Comparison of ENCODE assay signal across 8 cellular contexts in genomic region chr20:51500311-51500710, GRCh38.
A peak's percentile ranks its signal among the peaks of the same experiment; 100 is the strongest.
DNase-seq lines count a peak whose midpoint lies in the region; ATAC-seq, FAIRE-seq and TF ChIP-seq lines count a peak whose summit lies in the region.

No MANE protein-coding gene starts in this region.

- peak; percentile 75 for ATAC-seq in GM21723 (IDR thresholded peaks at IDR 0.05; ENCODE audit: unreplicated experiment)

- H3K27me3 Mint-ChIP-seq in activated naive CD4-positive, alpha-beta T cell treated with anti-CD3 and anti-CD28 coated beads, Interleukin-2, amount 50 U/mL, for 24 hours, result no peaks in the 10 kb centered on the region
- H3K27me3 Mint-ChIP-seq in stimulated activated naive CD8-positive, alpha-beta T cell treated with anti-CD3 and anti-CD28 coated beads, Interleukin-15, Interleukin-2, amounts not matched to agents 100 ng/mL and 50 ng/mL, for 24 hours, result no peaks in the 10 kb centered on the region

- peaks cover 89% of the 10 kb centered on the region for H3K4me1 Mint-ChIP-seq in activated naive CD4-positive, alpha-beta T cell treated with anti-CD3 and anti-CD28 coated beads, Interleukin-2, amount 50 U/mL, for 24 hours
- peaks cover 79% of the 10 kb centered on the region for H3K4me1 Mint-ChIP-seq in stimulated activated naive CD8-positive, alpha-beta T cell treated with anti-CD3 and anti-CD28 coated beads, Interleukin-15, Interleukin-2, amounts not matched to agents 100 ng/mL and 50 ng/mL, for 24 hours (ENCODE audit: low read depth)

- H3K36me3 Mint-ChIP-seq in activated naive CD4-positive, alpha-beta T cell treated with anti-CD3 and anti-CD28 coated beads, Interleukin-2, amount 50 U/mL, for 24 hours, result peaks cover 10% of the 10 kb centered on the region
- peaks cover 51% of the 10 kb centered on the region for H3K36me3 Mint-ChIP-seq in stimulated activated naive CD8-positive, alpha-beta T cell treated with anti-CD3 and anti-CD28 coated beads, Interleukin-15, Interleukin-2, amounts not matched to agents 100 ng/mL and 50 ng/mL, for 24 hours (ENCODE audit: low read depth)

- no peak for TF ChIP-seq CTCF in GM10266 (IDR thresholded peaks at IDR 0.05; ENCODE audit: control insufficient read depth, insufficient read depth, low read depth, missing control alignments)

- peak; percentile 90 for DNase-seq in GM10266 (ENCODE audit: extremely low spot score)
- DNase-seq in NCI-H226, result peak; percentile 73
- no peak for DNase-seq in HTR-8/SVneo (ENCODE audit: insufficient read length, low spot score)
- DNase-seq in NCI-H1417 treated with DMSO at 0.1 percent for 48 hours (lab: John Stamatoyannopoulos, UW), result no peak
- DNase-seq in NCI-H446 treated with DMSO at 0.1 percent for 48 hours (lab: John Stamatoyannopoulos, UW), result no peak

- peaks cover 10% of the 10 kb centered on the region for H3K9me3 Mint-ChIP-seq in activated naive CD4-positive, alpha-beta T cell treated with anti-CD3 and anti-CD28 coated beads, Interleukin-2, amount 50 U/mL, for 24 hours
- H3K9me3 Mint-ChIP-seq in stimulated activated naive CD8-positive, alpha-beta T cell treated with anti-CD3 and anti-CD28 coated beads, Interleukin-15, Interleukin-2, amounts not matched to agents 100 ng/mL and 50 ng/mL, for 24 hours, result no peaks in the 10 kb centered on the region

- H3K4me3 Mint-ChIP-seq in activated naive CD4-positive, alpha-beta T cell treated with anti-CD3 and anti-CD28 coated beads, Interleukin-2, amount 50 U/mL, for 24 hours, result no peak overlapping the region
- no peak overlapping the region for H3K4me3 Mint-ChIP-seq in stimulated activated naive CD8-positive, alpha-beta T cell treated with anti-CD3 and anti-CD28 coated beads, Interleukin-15, Interleukin-2, amounts not matched to agents 100 ng/mL and 50 ng/mL, for 24 hours

- peak overlapping the region; percentile 95 for H3K27ac Mint-ChIP-seq in activated naive CD4-positive, alpha-beta T cell treated with anti-CD3 and anti-CD28 coated beads, Interleukin-2, amount 50 U/mL, for 24 hours
- H3K27ac Mint-ChIP-seq in stimulated activated naive CD8-positive, alpha-beta T cell treated with anti-CD3 and anti-CD28 coated beads, Interleukin-15, Interleukin-2, amounts not matched to agents 100 ng/mL and 50 ng/mL, for 24 hours, result peak overlapping the region; percentile 95

- no peak for FAIRE-seq in HTR-8/SVneo (lab: Jason Lieb, UNC)

Comparison
In these comparisons a context has a peak if more than half of its experiments do, and no peak if none do; other contexts are left out.
1. DNase-seq: peak in GM10266 (single experiment) and NCI-H226 (single experiment); none in HTR-8/SVneo (single experiment), NCI-H1417 treated with DMSO at 0.1 percent for 48 hours (single experiment) and NCI-H446 treated with DMSO at 0.1 percent for 48 hours (single experiment).